In the genomic region with DNA sequence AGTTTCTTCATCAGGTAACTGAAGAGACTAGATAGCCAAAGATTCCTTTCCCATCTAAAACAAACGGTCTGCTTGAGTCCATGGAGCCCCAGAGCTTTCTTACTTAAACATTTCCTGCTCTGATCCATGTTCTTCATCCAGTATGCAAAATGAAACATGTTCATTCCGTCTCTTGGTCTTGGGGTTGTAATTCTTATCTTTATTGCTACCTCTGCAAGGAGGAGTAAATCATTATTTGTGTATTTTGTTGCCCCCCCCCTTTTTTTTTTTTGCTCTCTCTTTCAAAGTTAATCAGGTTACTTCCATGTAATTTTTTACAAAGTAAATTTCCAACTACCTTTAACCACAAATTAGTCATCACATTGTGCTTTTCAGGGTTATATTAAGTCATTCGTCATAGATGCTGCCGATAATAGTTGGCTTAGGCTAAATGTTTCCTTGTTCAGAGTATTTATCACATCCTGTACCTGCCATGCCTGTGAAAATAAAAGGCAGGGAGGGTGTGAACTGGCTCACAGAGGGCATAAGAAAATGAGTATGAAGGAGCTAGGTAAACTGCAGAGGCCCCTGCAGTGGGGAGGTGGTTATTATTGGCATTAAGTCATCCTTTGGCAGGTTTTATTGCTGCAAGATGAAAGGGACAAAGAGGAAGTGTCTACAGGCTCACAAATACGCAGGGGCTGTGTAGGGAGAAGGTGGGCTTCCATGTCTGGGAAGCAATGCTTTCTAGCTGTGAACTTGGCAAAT, we compare ENCODE assay signal across 8 cellular contexts.
DNase-seq lines count a peak whose midpoint lies in the region; ATAC-seq lines count a peak whose summit lies in the region.

No MANE protein-coding gene starts in this region.

- ATAC-seq in HG03108 (IDR thresholded peaks at IDR 0.05; ENCODE audit: unreplicated experiment) (no peak), GM18868 (IDR thresholded peaks at IDR 0.05; ENCODE audit: unreplicated experiment) (no peak), GM21526 (IDR thresholded peaks at IDR 0.05; ENCODE audit: low FRiP score, unreplicated experiment) (no peak), HG03095 (IDR thresholded peaks at IDR 0.05; ENCODE audit: unreplicated experiment) (no peak)

- peak; percentile 72 for DNase-seq in DMS53 (lab: John Stamatoyannopoulos, UW)
- peak; percentile 41 for DNase-seq in NCI-H2196 treated with DMSO at 0.1 percent for 48 hours (lab: John Stamatoyannopoulos, UW; ENCODE audit: unreplicated experiment)
- peak; percentile 34 for DNase-seq in astrocyte of the hippocampus (ENCODE audit: low read depth, low spot score)
- DNase-seq in mucosa of gallbladder (ENCODE audit: low spot score), result peak; percentile 76
